10 cellular contexts compared by ENCODE assay signal in genomic region chr16:81695431-81695890, GRCh38.
A peak's percentile ranks its signal among the peaks of the same experiment; 100 is the strongest.
DNase-seq lines count a peak whose midpoint lies in the region; ATAC-seq, FAIRE-seq and TF ChIP-seq lines count a peak whose summit lies in the region.
"Had no signal": no experiment of that assay in that cellular context is flagged by ENCODE, and none has a peak within 500 bp of the region (broad histone marks: within the 10 kb centered on the region; RNA-seq: fewer than 3 reads in every experiment).

No MANE protein-coding gene starts in this region.

- H3K27ac Mint-ChIP-seq in activated T-cell treated with anti-CD3 and anti-CD28 coated beads, Interleukin-2, amount 50 U/mL, for 72 hours, result peak overlapping the region; percentile 76
- peak overlapping the region; percentile 89 to 93 for H3K27ac Mint-ChIP-seq in stimulated activated naive CD8-positive, alpha-beta T cell treated with anti-CD3 and anti-CD28 coated beads, Interleukin-15, amount 100 ng/mL, for 72 hours
- H3K27ac Mint-ChIP-seq in activated CD4-positive, alpha-beta memory T cell treated with anti-CD3 and anti-CD28 coated beads, Interleukin-2, amount 10 ng/mL, durations not matched to agents 7 days and 5 days, result no peak overlapping the region

- CTCF ChIA-PET in activated CD4-positive, alpha-beta memory T cell treated with anti-CD3 and anti-CD28 coated beads, Interleukin-2, amount 10 ng/mL, durations not matched to agents 7 days and 5 days (lab: Charles Lee), result no interaction called here

- H3K4me1 ChIP-seq in tibial artery, result no peaks in the 10 kb centered on the region
- H3K4me1 ChIP-seq: HAP-1 had no signal

- H3K27me3 Mint-ChIP-seq in activated T-cell treated with anti-CD3 and anti-CD28 coated beads, Interleukin-2, amount 50 U/mL, for 72 hours (ENCODE audit: low read depth), result no peaks in the 10 kb centered on the region
- no peaks in the 10 kb centered on the region for H3K27me3 Mint-ChIP-seq in stimulated activated naive CD8-positive, alpha-beta T cell treated with anti-CD3 and anti-CD28 coated beads, Interleukin-15, amount 100 ng/mL, for 72 hours
- no peaks in the 10 kb centered on the region for H3K27me3 Mint-ChIP-seq in activated CD4-positive, alpha-beta memory T cell treated with anti-CD3 and anti-CD28 coated beads, Interleukin-2, amount 10 ng/mL, durations not matched to agents 7 days and 5 days

- no peak for FAIRE-seq in bronchial epithelial cell (lab: Jason Lieb, UNC)

- peaks cover 0 to 2% of the 10 kb centered on the region in 2 donors for H3K36me3 Mint-ChIP-seq in activated T-cell treated with anti-CD3 and anti-CD28 coated beads, Interleukin-2, amount 50 U/mL, for 72 hours (ENCODE audit: insufficient read depth in 2 of 2)
- H3K36me3 Mint-ChIP-seq in activated CD4-positive, alpha-beta memory T cell treated with anti-CD3 and anti-CD28 coated beads, Interleukin-2, amount 10 ng/mL, durations not matched to agents 7 days and 5 days (ENCODE audit: low read depth), result peaks cover 24% of the 10 kb centered on the region

- H3K27me3 ChIP-seq in bronchial epithelial cell (ENCODE audit: control insufficient read depth, insufficient read depth, low read length), result no peaks in the 10 kb centered on the region
- no peaks in the 10 kb centered on the region for H3K27me3 ChIP-seq in tibial artery

- POLR2A ChIA-PET in activated CD4-positive, alpha-beta memory T cell treated with anti-CD3 and anti-CD28 coated beads, Interleukin-2, amount 10 ng/mL, durations not matched to agents 7 days and 5 days (lab: Charles Lee), result no interaction called here

- H3K4me3 ChIP-seq in bronchial epithelial cell (ENCODE audit: low read depth, low read length) (no peak overlapping the region), tibial artery (no peak overlapping the region)
- H3K4me3 ChIP-seq: HAP-1 had no signal

- H3K9me3 Mint-ChIP-seq in activated T-cell treated with anti-CD3 and anti-CD28 coated beads, Interleukin-2, amount 50 U/mL, for 72 hours, result no peaks in the 10 kb centered on the region
- H3K9me3 Mint-ChIP-seq in stimulated activated naive CD8-positive, alpha-beta T cell treated with anti-CD3 and anti-CD28 coated beads, Interleukin-15, amount 100 ng/mL, for 72 hours, result no peaks in the 10 kb centered on the region
- H3K9me3 Mint-ChIP-seq in activated CD4-positive, alpha-beta memory T cell treated with anti-CD3 and anti-CD28 coated beads, Interleukin-2, amount 10 ng/mL, durations not matched to agents 7 days and 5 days, result no peaks in the 10 kb centered on the region

- H3K27ac ChIP-seq in tibial artery, result no peak overlapping the region

- H3K36me3 ChIP-seq in bronchial epithelial cell (ENCODE audit: control insufficient read depth, insufficient read depth, low read length) (peaks cover 43% of the 10 kb centered on the region), tibial artery (peaks cover 0 to 64% (median 25%) of the 10 kb centered on the region in 3 donors)

- TF ChIP-seq CTCF in bronchial epithelial cell (IDR thresholded peaks at IDR 0.05; ENCODE audit: insufficient read depth, low read length, severe bottlenecking), result no peak
- TF ChIP-seq CTCF in tibial artery (IDR thresholded peaks at IDR 0.05), result no peak

- no peak overlapping the region for H3K4me3 Mint-ChIP-seq in activated T-cell treated with anti-CD3 and anti-CD28 coated beads, Interleukin-2, amount 50 U/mL, for 72 hours
- H3K4me3 Mint-ChIP-seq in stimulated activated naive CD8-positive, alpha-beta T cell treated with anti-CD3 and anti-CD28 coated beads, Interleukin-15, amount 100 ng/mL, for 72 hours, result no peak overlapping the region
- H3K4me3 Mint-ChIP-seq in activated CD4-positive, alpha-beta memory T cell treated with anti-CD3 and anti-CD28 coated beads, Interleukin-2, amount 10 ng/mL, durations not matched to agents 7 days and 5 days, result no peak overlapping the region

- H3K4me1 Mint-ChIP-seq in activated T-cell treated with anti-CD3 and anti-CD28 coated beads, Interleukin-2, amount 50 U/mL, for 72 hours (ENCODE audit: low read depth), result peaks cover 10% of the 10 kb centered on the region
- H3K4me1 Mint-ChIP-seq in stimulated activated naive CD8-positive, alpha-beta T cell treated with anti-CD3 and anti-CD28 coated beads, Interleukin-15, amount 100 ng/mL, for 72 hours, result peaks cover 8% of the 10 kb centered on the region
- H3K4me1 Mint-ChIP-seq in activated CD4-positive, alpha-beta memory T cell treated with anti-CD3 and anti-CD28 coated beads, Interleukin-2, amount 10 ng/mL, durations not matched to agents 7 days and 5 days, result no peaks in the 10 kb centered on the region

- H3K9me3 ChIP-seq in tibial artery, result no peaks in the 10 kb centered on the region
- H3K9me3 ChIP-seq: HAP-1 had no signal

- intact Hi-C loops in tibial artery (cut with DNase I; ENCODE audit: low total_unique reads), result no loop called here

- DNase-seq in activated T-cell treated with anti-CD3 and anti-CD28 coated beads, Interleukin-2, amount 50 U/mL, for 72 hours, result no peak
- DNase-seq in activated T-cell treated with anti-CD3 and anti-CD28 coated beads for 4 hours (no peak), bronchial epithelial cell (ENCODE audit: low read depth) (peak; percentile 68), lung microvascular endothelial cell (ENCODE audit: low read depth in 2 of 2) (peak; percentile 48 to 87), tibial artery (no peak), MV-4-11 (lab: John Stamatoyannopoulos, UW) (no peak)
- no peak for DNase-seq in stimulated activated naive CD8-positive, alpha-beta T cell treated with anti-CD3 and anti-CD28 coated beads, Interleukin-15, amount 100 ng/mL, for 72 hours
- no peak for DNase-seq in activated CD4-positive, alpha-beta memory T cell treated with anti-CD3 and anti-CD28 coated beads, Interleukin-2, amount 10 ng/mL, durations not matched to agents 7 days and 5 days
- DNase-seq: NCI-H526 had no signal

- ATAC-seq in activated T-cell treated with anti-CD3 and anti-CD28 coated beads, Interleukin-2, amount 50 U/mL, for 72 hours (replicated peaks in 1 of 2), result no peak
- ATAC-seq in stimulated activated naive CD8-positive, alpha-beta T cell treated with anti-CD3 and anti-CD28 coated beads, Interleukin-15, amount 100 ng/mL, for 72 hours, result no peak

Comparison
In these comparisons a context has a peak if more than half of its experiments do, and no peak if none do; other contexts are left out.
1. DNase-seq: peak in bronchial epithelial cell (single experiment) and lung microvascular endothelial cell (2 of 2); none in activated T-cell treated with anti-CD3 and anti-CD28 coated beads, Interleukin-2, amount 50 U/mL, for 72 hours (0 of 2), activated T-cell treated with anti-CD3 and anti-CD28 coated beads for 4 hours (single experiment), stimulated activated naive CD8-positive, alpha-beta T cell treated with anti-CD3 and anti-CD28 coated beads, Interleukin-15, amount 100 ng/mL, for 72 hours (0 of 2), tibial artery (0 of 2), activated CD4-positive, alpha-beta memory T cell treated with anti-CD3 and anti-CD28 coated beads, Interleukin-2, amount 10 ng/mL, durations not matched to agents 7 days and 5 days (single experiment) and MV-4-11 (single experiment).